Comparison of ENCODE assay signal across 13 cellular contexts in the genomic region with DNA sequence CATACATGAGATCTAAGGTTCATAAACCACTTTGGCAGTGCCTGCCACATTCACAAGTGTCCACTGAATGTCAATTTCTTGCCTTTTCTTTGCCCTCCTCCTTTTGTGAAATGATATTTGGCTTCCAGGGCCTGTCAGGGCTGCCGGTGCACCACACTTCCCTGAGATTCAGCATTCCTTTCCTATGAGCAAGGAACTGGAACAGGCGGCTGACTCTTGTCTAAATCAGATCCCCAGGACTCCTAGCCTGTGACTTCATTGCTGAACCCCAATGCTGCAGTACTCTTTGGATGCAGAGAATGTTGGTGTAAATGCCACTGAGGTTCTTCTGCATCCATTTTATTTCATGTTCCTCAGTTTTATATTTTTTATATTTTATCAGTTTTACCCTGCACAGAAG.
A peak's percentile ranks its signal among the peaks of the same experiment; 100 is the strongest.
DNase-seq lines count a peak whose midpoint lies in the region; ATAC-seq, FAIRE-seq and TF ChIP-seq lines count a peak whose summit lies in the region.
"Had no signal": no experiment of that assay in that cellular context is flagged by ENCODE, and none has a peak within 500 bp of the region (broad histone marks: within the 10 kb centered on the region; RNA-seq: fewer than 3 reads in every experiment).

No MANE protein-coding gene starts in this region.

- in situ Hi-C loops in astrocyte of the cerebellum (cut with HindIII; ENCODE audit: low sequenced_read_pairs) = no loop called here

- TF ChIP-seq CTCF in astrocyte of the cerebellum (IDR thresholded peaks at IDR 0.05; ENCODE audit: low read depth, low read length, missing control alignments) = no peak

- no peak for FAIRE-seq in GM19239 (lab: Jason Lieb, UNC)

- DNase-seq in 8988T (peak; percentile 39), HT-29 (ENCODE audit: low spot score) (peak; percentile 45), astrocyte of the cerebellum (ENCODE audit: low read depth) (peak; percentile 51), iris pigment epithelial cell (ENCODE audit: low read depth) (peak; percentile 77), foreskin melanocyte (no peak), GM19239 (ENCODE audit: insufficient read length, low spot score) (no peak), NOMO-1 treated with dmso at 0.1 percent for 144 hours (lab: John Stamatoyannopoulos, UW; ENCODE audit: unreplicated experiment) (no peak)
- DNase-seq: activated effector memory CD4-positive, alpha-beta T cell treated with Interleukin-2 at 50 U/mL for 16 hours; BE2C; natural killer cell; NCI-H1105; T-helper 1 cell had no signal

- ATAC-seq in GM18909 (IDR thresholded peaks at IDR 0.05; ENCODE audit: poor library complexity, unreplicated experiment) = no peak

- no peak overlapping the region for H3K4me3 ChIP-seq in astrocyte of the cerebellum (ENCODE audit: low read depth, low read length)

Comparison
In these comparisons a context has a peak if more than half of its experiments do, and no peak if none do; other contexts are left out.
1. DNase-seq: peak in 8988T (single experiment), HT-29 (single experiment), astrocyte of the cerebellum (single experiment) and iris pigment epithelial cell (single experiment); none in foreskin melanocyte (single experiment), GM19239 (single experiment) and NOMO-1 treated with dmso at 0.1 percent for 144 hours (single experiment).